8 cellular contexts compared by ENCODE assay signal in the genomic region with DNA sequence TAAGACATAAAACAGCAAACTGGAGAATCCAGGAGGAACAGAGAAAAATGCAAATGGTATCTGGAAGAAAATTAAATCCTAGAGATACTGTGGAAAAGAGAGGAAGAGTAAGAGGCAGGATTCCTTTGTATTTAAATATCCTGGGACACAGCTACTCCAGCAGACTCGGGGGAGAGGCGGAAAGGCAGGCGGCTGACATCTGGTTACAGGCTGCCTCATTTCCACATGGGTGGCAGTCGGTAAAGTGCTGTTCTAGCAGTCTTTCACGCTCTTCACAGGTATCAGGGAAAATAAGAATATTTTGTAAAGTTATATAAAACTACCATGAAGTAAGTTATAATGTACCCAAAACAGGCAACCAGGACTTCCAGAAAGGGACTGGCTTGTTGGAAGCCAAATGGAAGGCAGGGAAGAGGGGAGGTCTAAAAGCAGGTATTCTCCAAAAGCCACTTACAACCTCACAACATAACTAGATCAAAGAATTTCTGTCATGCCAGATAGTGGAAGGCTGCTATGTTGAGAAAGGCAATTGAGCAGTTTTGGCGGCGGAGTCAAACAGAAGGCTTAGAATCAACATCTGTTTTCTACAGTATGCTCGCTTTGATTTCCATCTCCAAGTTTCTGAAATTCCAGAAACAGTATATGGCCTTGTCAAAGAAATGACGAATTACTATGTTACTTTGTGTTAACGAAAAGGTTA. TPM values are rescaled to one million over a fixed set of nuclear protein-coding genes. Genes with fewer than 3 reads are reported as not detected.
DNase-seq lines count a peak whose midpoint lies in the region; ATAC-seq and TF ChIP-seq lines count a peak whose summit lies in the region.

No MANE protein-coding gene starts in this region.

- H3K27me3 Mint-ChIP-seq in WTC11 (ENCODE audit: low read depth) = peaks cover 48% of the 10 kb centered on the region

- peak overlapping the region; percentile 87 for H3K4me3 Mint-ChIP-seq in WTC11

- ATAC-seq in WTC11 (no peak), GM21737 (IDR thresholded peaks at IDR 0.05; ENCODE audit: unreplicated experiment) (no peak), GM21367 (IDR thresholded peaks at IDR 0.05; ENCODE audit: unreplicated experiment) (no peak)

- intact Hi-C loops in head of caudate nucleus (cut with DNase I) = loop anchor here (10.0 kb wide), 1 partner anchor 515 kb away; a partner anchor contains a TSS

- peaks cover 22% of the 10 kb centered on the region for H3K4me1 Mint-ChIP-seq in WTC11

- H3K9me3 Mint-ChIP-seq in WTC11 = peaks cover 6% of the 10 kb centered on the region

- POLR2A ChIA-PET in WTC11 (lab: Charles Lee) = no interaction called here

- no peak overlapping the region; the same call in 1 of the 2 replicates for H3K27ac Mint-ChIP-seq in WTC11

- peak overlapping the region; percentile 68; the same call in 1 of the 2 replicates for H3K4me3 ChIP-seq in GM12865 (ENCODE audit: low read depth, low read length)

- CTCF ChIA-PET in WTC11 (lab: Charles Lee) = interaction anchor here (0.7 kb wide), 1 partner anchor 58 kb away, joined by 3 read pairs; no protein-coding TSS in a partner anchor

- DNase-seq in GM12865 (ENCODE audit: low read depth) = no peak
- no peak for DNase-seq in WTC11 (ENCODE audit: low spot score)
- DNase-seq in head of caudate nucleus = peak in 26 of 42 donors; percentile 16 to 75 (median 40)
- DNase-seq in putamen (ENCODE audit: low spot score) = peak; percentile 14
- DNase-seq in GM19240 (ENCODE audit: insufficient read length, low spot score) = no peak
- no peak for DNase-seq in NCI-H2196 treated with DMSO at 0.1 percent for 48 hours (lab: John Stamatoyannopoulos, UW; ENCODE audit: unreplicated experiment)

- peaks cover 7% of the 10 kb centered on the region for H3K36me3 Mint-ChIP-seq in WTC11

- no peak for TF ChIP-seq CTCF in GM12865 (IDR thresholded peaks at IDR 0.05; ENCODE audit: insufficient read depth, low read depth, low read length, missing control alignments)
- TF ChIP-seq CTCF in WTC11 (IDR thresholded peaks at IDR 0.05) = no peak

TF ChIP-seq in WTC11, 78 proteins besides CTCF, POLR2A, EP300 and RAD21:
- TF ChIP-seq, protein P1, sequence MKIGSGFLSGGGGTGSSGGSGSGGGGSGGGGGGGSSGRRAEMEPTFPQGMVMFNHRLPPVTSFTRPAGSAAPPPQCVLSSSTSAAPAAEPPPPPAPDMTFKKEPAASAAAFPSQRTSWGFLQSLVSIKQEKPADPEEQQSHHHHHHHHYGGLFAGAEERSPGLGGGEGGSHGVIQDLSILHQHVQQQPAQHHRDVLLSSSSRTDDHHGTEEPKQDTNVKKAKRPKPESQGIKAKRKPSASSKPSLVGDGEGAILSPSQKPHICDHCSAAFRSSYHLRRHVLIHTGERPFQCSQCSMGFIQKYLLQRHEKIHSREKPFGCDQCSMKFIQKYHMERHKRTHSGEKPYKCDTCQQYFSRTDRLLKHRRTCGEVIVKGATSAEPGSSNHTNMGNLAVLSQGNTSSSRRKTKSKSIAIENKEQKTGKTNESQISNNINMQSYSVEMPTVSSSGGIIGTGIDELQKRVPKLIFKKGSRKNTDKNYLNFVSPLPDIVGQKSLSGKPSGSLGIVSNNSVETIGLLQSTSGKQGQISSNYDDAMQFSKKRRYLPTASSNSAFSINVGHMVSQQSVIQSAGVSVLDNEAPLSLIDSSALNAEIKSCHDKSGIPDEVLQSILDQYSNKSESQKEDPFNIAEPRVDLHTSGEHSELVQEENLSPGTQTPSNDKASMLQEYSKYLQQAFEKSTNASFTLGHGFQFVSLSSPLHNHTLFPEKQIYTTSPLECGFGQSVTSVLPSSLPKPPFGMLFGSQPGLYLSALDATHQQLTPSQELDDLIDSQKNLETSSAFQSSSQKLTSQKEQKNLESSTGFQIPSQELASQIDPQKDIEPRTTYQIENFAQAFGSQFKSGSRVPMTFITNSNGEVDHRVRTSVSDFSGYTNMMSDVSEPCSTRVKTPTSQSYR (CRISPR knock-in tag; IDR thresholded peaks at IDR 0.05) = no peak
- no peak for TF ChIP-seq SP1 (CRISPR knock-in tag; conservative IDR thresholded peaks at IDR 0.05)
- TF ChIP-seq, protein P2, sequence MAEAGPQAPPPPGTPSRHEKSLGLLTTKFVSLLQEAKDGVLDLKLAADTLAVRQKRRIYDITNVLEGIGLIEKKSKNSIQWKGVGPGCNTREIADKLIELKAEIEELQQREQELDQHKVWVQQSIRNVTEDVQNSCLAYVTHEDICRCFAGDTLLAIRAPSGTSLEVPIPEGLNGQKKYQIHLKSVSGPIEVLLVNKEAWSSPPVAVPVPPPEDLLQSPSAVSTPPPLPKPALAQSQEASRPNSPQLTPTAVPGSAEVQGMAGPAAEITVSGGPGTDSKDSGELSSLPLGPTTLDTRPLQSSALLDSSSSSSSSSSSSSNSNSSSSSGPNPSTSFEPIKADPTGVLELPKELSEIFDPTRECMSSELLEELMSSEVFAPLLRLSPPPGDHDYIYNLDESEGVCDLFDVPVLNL (CRISPR knock-in tag; IDR thresholded peaks at IDR 0.05; ENCODE audit: borderline replicate concordance, low read depth) = no peak
- TF ChIP-seq EMX1 (CRISPR knock-in tag; IDR thresholded peaks at IDR 0.05) = no peak
- TF ChIP-seq TP53 (CRISPR knock-in tag; IDR thresholded peaks at IDR 0.05) = no peak
- TF ChIP-seq, protein P3, sequence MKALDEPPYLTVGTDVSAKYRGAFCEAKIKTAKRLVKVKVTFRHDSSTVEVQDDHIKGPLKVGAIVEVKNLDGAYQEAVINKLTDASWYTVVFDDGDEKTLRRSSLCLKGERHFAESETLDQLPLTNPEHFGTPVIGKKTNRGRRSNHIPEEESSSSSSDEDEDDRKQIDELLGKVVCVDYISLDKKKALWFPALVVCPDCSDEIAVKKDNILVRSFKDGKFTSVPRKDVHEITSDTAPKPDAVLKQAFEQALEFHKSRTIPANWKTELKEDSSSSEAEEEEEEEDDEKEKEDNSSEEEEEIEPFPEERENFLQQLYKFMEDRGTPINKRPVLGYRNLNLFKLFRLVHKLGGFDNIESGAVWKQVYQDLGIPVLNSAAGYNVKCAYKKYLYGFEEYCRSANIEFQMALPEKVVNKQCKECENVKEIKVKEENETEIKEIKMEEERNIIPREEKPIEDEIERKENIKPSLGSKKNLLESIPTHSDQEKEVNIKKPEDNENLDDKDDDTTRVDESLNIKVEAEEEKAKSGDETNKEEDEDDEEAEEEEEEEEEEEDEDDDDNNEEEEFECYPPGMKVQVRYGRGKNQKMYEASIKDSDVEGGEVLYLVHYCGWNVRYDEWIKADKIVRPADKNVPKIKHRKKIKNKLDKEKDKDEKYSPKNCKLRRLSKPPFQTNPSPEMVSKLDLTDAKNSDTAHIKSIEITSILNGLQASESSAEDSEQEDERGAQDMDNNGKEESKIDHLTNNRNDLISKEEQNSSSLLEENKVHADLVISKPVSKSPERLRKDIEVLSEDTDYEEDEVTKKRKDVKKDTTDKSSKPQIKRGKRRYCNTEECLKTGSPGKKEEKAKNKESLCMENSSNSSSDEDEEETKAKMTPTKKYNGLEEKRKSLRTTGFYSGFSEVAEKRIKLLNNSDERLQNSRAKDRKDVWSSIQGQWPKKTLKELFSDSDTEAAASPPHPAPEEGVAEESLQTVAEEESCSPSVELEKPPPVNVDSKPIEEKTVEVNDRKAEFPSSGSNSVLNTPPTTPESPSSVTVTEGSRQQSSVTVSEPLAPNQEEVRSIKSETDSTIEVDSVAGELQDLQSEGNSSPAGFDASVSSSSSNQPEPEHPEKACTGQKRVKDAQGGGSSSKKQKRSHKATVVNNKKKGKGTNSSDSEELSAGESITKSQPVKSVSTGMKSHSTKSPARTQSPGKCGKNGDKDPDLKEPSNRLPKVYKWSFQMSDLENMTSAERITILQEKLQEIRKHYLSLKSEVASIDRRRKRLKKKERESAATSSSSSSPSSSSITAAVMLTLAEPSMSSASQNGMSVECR (CRISPR knock-in tag; IDR thresholded peaks at IDR 0.05; ENCODE audit: borderline replicate concordance) = no peak

RNA-seq across cellular contexts. Expression of a gene that starts 1.3 kb away (rescaled TPM):
- 5.0 to 6.0 TPM (median 5.3 TPM) in 3 replicates for total RNA-seq in WTC11 (2021)

RNA-seq across cellular contexts. Expression of a gene that starts 53.0 kb away (rescaled TPM):
- 14.6 to 17.8 TPM (median 16.5 TPM) in 3 replicates for total RNA-seq in WTC11 (2021)

Comparison
In these comparisons a context has a peak if more than half of its experiments do, and no peak if none do; other contexts are left out.
1. DNase-seq: peak in head of caudate nucleus (26 of 42) and putamen (single experiment); none in GM12865 (single experiment), WTC11 (single experiment), GM19240 (single experiment) and NCI-H2196 treated with DMSO at 0.1 percent for 48 hours (single experiment).